25 cellular contexts compared by ENCODE assay signal in genomic region chr11:43853766-43854165, GRCh38.
"Had no signal": no experiment of that assay in that cellular context is flagged by ENCODE, and none has a peak within 500 bp of the region (broad histone marks: within the 10 kb centered on the region; RNA-seq: fewer than 3 reads in every experiment).

No MANE protein-coding gene starts in this region.

- H3K9me3 ChIP-seq: esophagus muscularis mucosa, tibial nerve had no signal

- H3K27me3 ChIP-seq: esophagus muscularis mucosa, tibial nerve had no signal

- H3K27ac Mint-ChIP-seq: activated CD4-positive, alpha-beta memory T cell treated with anti-CD3 and anti-CD28 coated beads for 36 hours; activated naive CD8-positive, alpha-beta T cell treated with anti-CD3 and anti-CD28 coated beads for 36 hours; activated T-helper 17 cell treated with anti-CD3 and anti-CD28 coated beads, Interleukin-2, amount 50 U/mL, for 72 hours; nephron; stimulated activated naive CD8-positive, alpha-beta T cell treated with anti-CD3 and anti-CD28 coated beads, Interleukin-15, Interleukin-2, amounts not matched to agents 100 ng/mL and 50 ng/mL, for 24 hours had no signal

- H3K9me3 Mint-ChIP-seq: activated CD4-positive, alpha-beta memory T cell treated with anti-CD3 and anti-CD28 coated beads for 36 hours; activated naive CD8-positive, alpha-beta T cell treated with anti-CD3 and anti-CD28 coated beads for 36 hours; activated T-helper 17 cell treated with anti-CD3 and anti-CD28 coated beads, Interleukin-2, amount 50 U/mL, for 72 hours; nephron; stimulated activated naive CD8-positive, alpha-beta T cell treated with anti-CD3 and anti-CD28 coated beads, Interleukin-15, Interleukin-2, amounts not matched to agents 100 ng/mL and 50 ng/mL, for 24 hours had no signal

- H3K27me3 Mint-ChIP-seq: activated CD4-positive, alpha-beta memory T cell treated with anti-CD3 and anti-CD28 coated beads for 36 hours; activated naive CD8-positive, alpha-beta T cell treated with anti-CD3 and anti-CD28 coated beads for 36 hours; activated T-helper 17 cell treated with anti-CD3 and anti-CD28 coated beads, Interleukin-2, amount 50 U/mL, for 72 hours; stimulated activated naive CD8-positive, alpha-beta T cell treated with anti-CD3 and anti-CD28 coated beads, Interleukin-15, Interleukin-2, amounts not matched to agents 100 ng/mL and 50 ng/mL, for 24 hours had no signal

- H3K27ac ChIP-seq: esophagus muscularis mucosa, tibial nerve, WERI-Rb-1 had no signal

- H3K4me1 Mint-ChIP-seq: activated T-helper 17 cell treated with anti-CD3 and anti-CD28 coated beads, Interleukin-2, amount 50 U/mL, for 72 hours; nephron had no signal

- H3K4me3 ChIP-seq: esophagus muscularis mucosa, tibial nerve had no signal

- ATAC-seq: activated T-helper 17 cell treated with anti-CD3 and anti-CD28 coated beads, Interleukin-2, amount 50 U/mL, for 72 hours; left lobe of liver had no signal

- H3K4me1 ChIP-seq: esophagus muscularis mucosa, tibial nerve had no signal

- DNase-seq: activated CD4-positive, alpha-beta memory T cell treated with anti-CD3 and anti-CD28 coated beads for 36 hours; activated CD4-positive, alpha-beta T cell treated with anti-CD3 and anti-CD28 coated beads for 1 hour; activated naive CD4-positive, alpha-beta T cell; activated naive CD8-positive, alpha-beta T cell treated with anti-CD3 and anti-CD28 coated beads for 36 hours; activated T-cell treated with anti-CD3 and anti-CD28 coated beads for 4 hours; amniotic stem cell; caudate nucleus; foreskin melanocyte; glutamatergic neuron; hypothalamus; kidney; midbrain; occipital lobe; posterior cingulate gyrus; retina; stimulated activated CD4-positive, alpha-beta T cell treated with anti-CD3 and anti-CD28 coated beads, Interleukin-12 subunit alpha, Interleukin-12 subunit beta, amount 100 ng/mL, for 4 hours; stimulated activated CD4-positive, alpha-beta T cell treated with anti-CD3 and anti-CD28 coated beads, Interleukin-1b, Interleukin-23, amount 100 ng/mL, for 48 hours; T-helper 2 cell; WERI-Rb-1 had no signal

- H3K4me3 Mint-ChIP-seq: activated CD4-positive, alpha-beta memory T cell treated with anti-CD3 and anti-CD28 coated beads for 36 hours; activated naive CD8-positive, alpha-beta T cell treated with anti-CD3 and anti-CD28 coated beads for 36 hours; activated T-helper 17 cell treated with anti-CD3 and anti-CD28 coated beads, Interleukin-2, amount 50 U/mL, for 72 hours; nephron; stimulated activated naive CD8-positive, alpha-beta T cell treated with anti-CD3 and anti-CD28 coated beads, Interleukin-15, Interleukin-2, amounts not matched to agents 100 ng/mL and 50 ng/mL, for 24 hours had no signal
